In genomic region chr12:50533203-50533584, GRCh38 we compare ENCODE assay signal across 10 cellular contexts. TPM values are rescaled to one million over a fixed set of nuclear protein-coding genes. Genes with fewer than 3 reads are reported as not detected.
DNase-seq lines count a peak whose midpoint lies in the region; ATAC-seq, FAIRE-seq and TF ChIP-seq lines count a peak whose summit lies in the region.
"Had no signal": no experiment of that assay in that cellular context is flagged by ENCODE, and none has a peak within 500 bp of the region (broad histone marks: within the 10 kb centered on the region; RNA-seq: fewer than 3 reads in every experiment).

No MANE protein-coding gene starts in this region.

- TF ChIP-seq POLR2A in GM12878 (IDR thresholded peaks at IDR 0.05; ENCODE audit: low read depth, low read length), result no peak

- WGBS in GM23248 (ENCODE audit: low coverage in 1 of 2, low lambda C conversion rate in 2 of 2, missing lambda C conversion rate in 2 of 2), 2 experiments, result 50 to 51% methylated on average over 2 of the region's 2 CpGs
- WGBS in GM12878 (ENCODE audit: insufficient coverage, insufficient replicate concordance, low lambda C conversion rate, missing lambda C conversion rate), result 35% methylated on average over 2 of the region's 2 CpGs
- WGBS in mesenchymal stem cell, result 50% methylated on average over 2 of the region's 2 CpGs

- RAD21 ChIA-PET in GM12878 (lab: Charles Lee; ENCODE audit: unreplicated experiment), result interaction anchor here (1.0 to 2.8 kb wide), 3 partner anchors 10 to 25 kb away, joined by 4 to 38 read pairs (median 4); no protein-coding TSS in a partner anchor

- H2BK12ac ChIP-seq in mesenchymal stem cell (ENCODE audit: low read length in 2 of 2), result peak overlapping the region in 1 of 2 experiments; percentile 29

- H3K4me1 ChIP-seq in GM23248 (ENCODE audit: insufficient read depth) (peaks cover 45% of the 10 kb centered on the region), GM12878 (ENCODE audit: control insufficient read depth, insufficient read depth, low read length) (peaks cover 57% of the 10 kb centered on the region), mesenchymal stem cell (ENCODE audit: control insufficient read depth, insufficient read depth, low read depth, low read length) (peaks cover 6% of the 10 kb centered on the region), tibial artery (peaks cover 0 to 6% (median 0%) of the 10 kb centered on the region in 4 donors)

- H2AFZ ChIP-seq in GM23248 (no peak overlapping the region), GM12878 (ENCODE audit: control insufficient read depth, low read depth, low read length) (peak overlapping the region; percentile 31; the same call in 1 of the 2 replicates), mesenchymal stem cell (ENCODE audit: low read depth, low read length) (no peak overlapping the region)

- no peak overlapping the region for H3K23ac ChIP-seq in mesenchymal stem cell (ENCODE audit: low read length in 2 of 2)

- peak overlapping the region; percentile 5 for H2BK120ac ChIP-seq in mesenchymal stem cell (ENCODE audit: low read depth, low read length)

- H3K9ac ChIP-seq in GM23248 (peak overlapping the region; percentile 48; the same call in 1 of the 2 replicates), GM12878 (ENCODE audit: control insufficient read depth, insufficient read depth, low read length) (peak overlapping the region; percentile 48; the same call in 1 of the 2 replicates), mesenchymal stem cell (ENCODE audit: low read length) (peak overlapping the region; percentile 49)

- H3K4me2 ChIP-seq in GM23248 (ENCODE audit: unreplicated experiment) (peak overlapping the region; percentile 71), GM12878 (ENCODE audit: control insufficient read depth, insufficient read depth) (peak overlapping the region; percentile 76), mesenchymal stem cell (ENCODE audit: low read length, poor library complexity, severe bottlenecking) (no peak overlapping the region)

- peaks cover 66% of the 10 kb centered on the region for H3K79me2 ChIP-seq in GM23248 (ENCODE audit: insufficient read depth)
- H3K79me2 ChIP-seq in GM12878 (ENCODE audit: control insufficient read depth, insufficient read depth, low read length), result peaks cover 68% of the 10 kb centered on the region

- H3K36me3 ChIP-seq in GM23248 (ENCODE audit: low read depth) (no peaks in the 10 kb centered on the region), GM12878 (ENCODE audit: control insufficient read depth in 2 of 2, insufficient read depth in 2 of 2, low read length in 1 of 2) (0 out of 4 replicates have a peak, but pooled peaks cover 0 to 3% of the 10 kb centered on the region in 2 experiments), mesenchymal stem cell (ENCODE audit: control insufficient read depth in 1 of 2, insufficient read depth in 2 of 2, low read depth in 1 of 2, low read length in 2 of 2) (no peaks in the 10 kb centered on the region), tibial artery (no peaks in the 10 kb centered on the region)

- no peak for TF ChIP-seq RAD21 in GM12878 (IDR thresholded peaks at IDR 0.05; ENCODE audit: insufficient read depth, low read depth, low read length)

- H3K14ac ChIP-seq in mesenchymal stem cell (ENCODE audit: low read length in 2 of 2), result no peak overlapping the region

- POLR2A ChIA-PET in GM12878 (lab: Charles Lee), result interaction anchor here (0.7 to 1.6 kb wide), 3 partner anchors 9 to 22 kb away, joined by 4 to 6 read pairs (median 5); no protein-coding TSS in a partner anchor

- H3K27ac ChIP-seq in GM23248 (peak overlapping the region; percentile 75), GM12878 (ENCODE audit: control insufficient read depth, insufficient read depth) (peak overlapping the region; percentile 96), mesenchymal stem cell (ENCODE audit: low read length, poor library complexity, severe bottlenecking) (peak overlapping the region; percentile 46), tibial artery (no peak overlapping the region)

- H3K27me3 ChIP-seq in GM23248 (replicated peaks; ENCODE audit: insufficient read depth) (no peaks in the 10 kb centered on the region), GM12878 (replicated peaks in 1 of 2; ENCODE audit: control insufficient read depth in 2 of 2, insufficient read depth in 2 of 2, low read length in 1 of 2) (no peaks in the 10 kb centered on the region), mesenchymal stem cell (ENCODE audit: control insufficient read depth in 1 of 2, insufficient read depth in 1 of 2, low read length in 2 of 2) (no peaks in the 10 kb centered on the region), tibial artery (no peaks in the 10 kb centered on the region)

- CTCF ChIA-PET in GM12878 (lab: Yijun Ruan, JAX), result interaction anchor here (0.7 to 1.9 kb wide), 4 partner anchors 14 to 28 kb away, joined by 3 to 12 read pairs (median 8); partner anchors contain the start of gene DIP2B

- H2BK15ac ChIP-seq in mesenchymal stem cell (ENCODE audit: low read depth, poor library complexity, severe bottlenecking), result no peak overlapping the region

- SMC1A ChIA-PET in GM12878 (lab: Charles Lee; ENCODE audit: uncharacterized antibody, unreplicated experiment), result interaction anchor here (1.9 to 3.3 kb wide), 4 partner anchors 11 to 26 kb away, joined by 5 to 23 read pairs (median 14); no protein-coding TSS in a partner anchor

- intact Hi-C loops in GM12878 (cut with micrococcal nuclease; ENCODE audit: unreplicated experiment), result loop anchor here (1.0 to 5.0 kb wide), 2 partner anchors 18 to 44 kb away; no protein-coding TSS in a partner anchor
- intact Hi-C loops in tibial artery (cut with DNase I; ENCODE audit: low total_unique reads), result no loop called here

- TF ChIP-seq CTCF in GM12878 (IDR thresholded peaks at IDR 0.05 in 2 of 3, conservative IDR thresholded peaks at IDR 0.05 in 1 of 3; ENCODE audit: control insufficient read depth in 2 of 3, extremely low read depth in 1 of 3, insufficient read depth in 1 of 3, low read depth in 3 of 3, low read length in 3 of 3) (no peak), tibial artery (IDR thresholded peaks at IDR 0.05) (no peak), GM13977 (IDR thresholded peaks at IDR 0.05; ENCODE audit: extremely low read depth, insufficient read depth, missing control alignments) (no peak)

- H4K91ac ChIP-seq in mesenchymal stem cell (ENCODE audit: low read length), result no peak overlapping the region

- peak; percentile 18 for FAIRE-seq in GM12878 (lab: Jason Lieb, UNC)

- H2AK5ac ChIP-seq in mesenchymal stem cell (ENCODE audit: low read length, severe bottlenecking), result no peak overlapping the region

- H3K79me1 ChIP-seq in mesenchymal stem cell (replicated peaks; ENCODE audit: low read length, poor library complexity, severe bottlenecking), result peaks cover 30% of the 10 kb centered on the region

- H3F3A ChIP-seq in GM23248 (ENCODE audit: insufficient read depth), result peaks cover 48% of the 10 kb centered on the region

- H3K9me2 ChIP-seq in GM23248 (ENCODE audit: insufficient read depth), result no peaks in the 10 kb centered on the region

- H4K20me1 ChIP-seq in GM23248 (ENCODE audit: insufficient read depth) (no peaks in the 10 kb centered on the region), GM12878 (ENCODE audit: control insufficient read depth, insufficient read depth) (no peaks in the 10 kb centered on the region)

- H3K9me3 ChIP-seq in GM23248 (ENCODE audit: low read depth), result no peaks in the 10 kb centered on the region
- no peaks in the 10 kb centered on the region; the same call in none of the 3 replicates for H3K9me3 ChIP-seq in GM12878 (replicated peaks; ENCODE audit: control insufficient read depth, insufficient read depth, low read length)
- no peaks in the 10 kb centered on the region for H3K9me3 ChIP-seq in mesenchymal stem cell (ENCODE audit: control insufficient read depth, low read length)
- no peaks in the 10 kb centered on the region for H3K9me3 ChIP-seq in tibial artery

- in situ Hi-C loops in GM23248 (cut with MboI) (no loop called here), GM12878 (cut with MboI) (no loop called here), GM13977 (cut with MboI; ENCODE audit: low pct_unique_long_range_greater_than_20kb, low sequenced_read_pairs, unreplicated experiment) (no loop called here)

- peak overlapping the region; percentile 12 for H4K8ac ChIP-seq in mesenchymal stem cell (ENCODE audit: low read length)

- no peak for TF ChIP-seq EP300 in GM12878 (IDR thresholded peaks at IDR 0.05; ENCODE audit: borderline replicate concordance in 1 of 2, control insufficient read depth in 1 of 2, low read depth in 2 of 2, low read length in 2 of 2)

- no peak overlapping the region for H3K4ac ChIP-seq in mesenchymal stem cell (ENCODE audit: low read depth in 1 of 2, low read length in 2 of 2)

- no peak overlapping the region for H2BK5ac ChIP-seq in mesenchymal stem cell (ENCODE audit: low read depth, low read length, poor library complexity, severe bottlenecking)

- peak overlapping the region in 1 of 2 experiments; percentile 54 for H3K18ac ChIP-seq in mesenchymal stem cell (ENCODE audit: low read depth in 1 of 2, low read length in 2 of 2)

- ATAC-seq in GM12878 (peak; percentile 2), GM19397 (IDR thresholded peaks at IDR 0.05; ENCODE audit: unreplicated experiment) (no peak)

- H3K4me3 ChIP-seq in GM23248 (peak overlapping the region; percentile 22; the same call in 1 of the 2 replicates), GM12878 (no peak overlapping the region; the same call in 1 of the 2 replicates), mesenchymal stem cell (ENCODE audit: insufficient read depth in 1 of 2, low read depth in 1 of 2, low read length in 2 of 2) (no peak overlapping the region), tibial artery (no peak overlapping the region)

- DNase-seq in A172 (ENCODE audit: low spot score), result peak; percentile 57
- DNase-seq in GM23248, result no peak
- DNase-seq in GM12878 (ENCODE audit: low read depth, low spot score), result no peak
- DNase-seq in mesenchymal stem cell, result no peak
- DNase-seq in tibial artery, result no peak
- no peak for DNase-seq in NCI-H748 (lab: John Stamatoyannopoulos, UW; ENCODE audit: unreplicated experiment)
- DNase-seq in GM13977 (ENCODE audit: low spot score), result no peak
- DNase-seq: cerebellar nuclear complex, NCI-H345 had no signal

- BruUV-seq in GM12878 (replicated peaks; lab: Mats Ljungman, UMichigan), result TSS peak; percentile 7

RNA-seq across cellular contexts. Expression of gene DIP2B, which starts 28.4 kb away (rescaled TPM):
- 23.1 and 25.0 TPM in 2 replicates for total RNA-seq in A172 (2014; rRNA removed; shearing (Covaris generic))
- 17.9 and 19.5 TPM in 2 replicates for total RNA-seq in GM23248 (2014; rRNA removed; shearing (Covaris generic))
- polyA plus RNA-seq in GM23248 (2016; fragmentation: Nextera tagmentation; extraction: Ambion mirVana) (5.4 and 5.6 TPM in 2 replicates), GM12878 (2011; rRNA removed) (20.7 and 22.2 TPM in 2 replicates), GM12878 (2014; fragmentation: Illumina TruSeq; extraction: Trizol) (24.4 and 27.1 TPM in 2 replicates), GM12878 (2014; fragmentation: Nextera tagmentation; extraction: Ambion mirVana) (1 to 10 TPM; 4.5 to 4.6 TPM), GM12878 (2014; rRNA removed) (16.5 and 18.3 TPM in 2 replicates), GM12878 (2016; fragmentation: Nextera tagmentation; extraction: Ambion mirVana) (10 to 100 TPM; 14.3 to 19.0 TPM)
- 77.3 and 79.8 TPM in 2 replicates for total RNA-seq in GM12878 (2013; cell fraction: nucleolus; rRNA removed)
- total RNA-seq in GM12878 (2014; rRNA removed) (18.2 and 19.1 TPM in 2 replicates), GM12878 (2014; rRNA removed; fragmentation: Illumina TruSeq; extraction: Trizol) (22.2 and 22.3 TPM in 2 replicates), GM12878 (2021) (28.5 and 30.0 TPM in 2 replicates)
- polyA plus RNA-seq in GM12878 (2011; ENCODE audit: low read depth), result 9.3 TPM
- 16.0 and 17.4 TPM in 2 replicates for polyA plus RNA-seq in GM12878 (2011; cell fraction: cytosol; rRNA removed)
- polyA plus RNA-seq in GM12878 (2011; cell fraction: nucleus; rRNA removed), result 20.7 and 21.0 TPM in 2 replicates
- 10.0 and 14.7 TPM in 2 replicates for polyA plus RNA-seq in GM12878 (2012)
- polyA minus RNA-seq in GM12878 (2011; rRNA and poly(A)+ RNA removed), result 53.0 and 57.6 TPM in 2 replicates
- polyA minus RNA-seq in GM12878 (2011; cell fraction: cytosol; rRNA and poly(A)+ RNA removed), result 14.8 and 17.8 TPM in 2 replicates
- 18.7 and 25.4 TPM in 2 replicates for polyA minus RNA-seq in GM12878 (2011; cell fraction: nucleus; rRNA and poly(A)+ RNA removed)
- 8.0 TPM for polyA plus RNA-seq in mesenchymal stem cell (2013, experiment 1 of 2)
- 7.7 TPM for polyA plus RNA-seq in mesenchymal stem cell (2013, experiment 2 of 2)

Comparison
In these comparisons a context has a peak if more than half of its experiments do, and no peak if none do; other contexts are left out.
1. H3K27ac ChIP-seq: peak in GM23248 (single experiment), GM12878 (single experiment) and mesenchymal stem cell (single experiment); none in tibial artery (0 of 2).
2. Peak in every context shown above with its lines, with median percentiles within 50 percentile points of each other: H3K9ac ChIP-seq.